ENCODE assay signal across 8 cellular contexts in genomic region chr3:10196389-10197052, GRCh38. TPM values are rescaled to one million over a fixed set of nuclear protein-coding genes. Genes with fewer than 3 reads are reported as not detected.
DNase-seq lines count a peak whose midpoint lies in the region; ATAC-seq and TF ChIP-seq lines count a peak whose summit lies in the region.

No MANE protein-coding gene starts in this region.

- ATAC-seq in activated CD8-positive, alpha-beta memory T cell treated with anti-CD3 and anti-CD28 coated beads, Interleukin-2, amount 10 ng/mL, durations not matched to agents 7 days and 5 days = no peak

- H3K4me3 Mint-ChIP-seq in activated CD8-positive, alpha-beta memory T cell treated with anti-CD3 and anti-CD28 coated beads, Interleukin-2, amount 10 ng/mL, durations not matched to agents 7 days and 5 days = no peak overlapping the region
- peak overlapping the region; percentile 13 for H3K4me3 Mint-ChIP-seq in activated T-helper 1 cell treated with anti-CD3 and anti-CD28 coated beads, Interleukin-12 subunit alpha, Interleukin-12 subunit beta, Interleukin-2, Interleukin-4 antibody, amounts not matched to agents 30 ng/mL and 10 ng/mL and 1 ng/mL, durations not matched to agents 14 hours and 24 hours and 36 hours

- TF ChIP-seq CTCF in left ventricle myocardium inferior (IDR thresholded peaks at IDR 0.05; ENCODE audit: borderline replicate concordance) (no peak), GM10266 (IDR thresholded peaks at IDR 0.05; ENCODE audit: control insufficient read depth, insufficient read depth, low read depth, missing control alignments) (no peak)

- H3K27ac ChIP-seq in left ventricle myocardium inferior (replicated peaks) (peak overlapping the region; percentile 94), temporal lobe (ENCODE audit: low read depth, low read length) (peak overlapping the region; percentile 96)

- no peaks in the 10 kb centered on the region for H3K9me3 Mint-ChIP-seq in activated CD8-positive, alpha-beta memory T cell treated with anti-CD3 and anti-CD28 coated beads, Interleukin-2, amount 10 ng/mL, durations not matched to agents 7 days and 5 days (ENCODE audit: low read depth)
- H3K9me3 Mint-ChIP-seq in activated T-helper 1 cell treated with anti-CD3 and anti-CD28 coated beads, Interleukin-12 subunit alpha, Interleukin-12 subunit beta, Interleukin-2, Interleukin-4 antibody, amounts not matched to agents 30 ng/mL and 10 ng/mL and 1 ng/mL, durations not matched to agents 14 hours and 24 hours and 36 hours = no peaks in the 10 kb centered on the region

- H3K27ac Mint-ChIP-seq in activated CD8-positive, alpha-beta memory T cell treated with anti-CD3 and anti-CD28 coated beads, Interleukin-2, amount 10 ng/mL, durations not matched to agents 7 days and 5 days = peak overlapping the region; percentile 98
- H3K27ac Mint-ChIP-seq in activated T-helper 1 cell treated with anti-CD3 and anti-CD28 coated beads, Interleukin-12 subunit alpha, Interleukin-12 subunit beta, Interleukin-2, Interleukin-4 antibody, amounts not matched to agents 30 ng/mL and 10 ng/mL and 1 ng/mL, durations not matched to agents 14 hours and 24 hours and 36 hours = peak overlapping the region; percentile 82

- H3K27me3 ChIP-seq in left ventricle myocardium inferior (ENCODE audit: low read depth) = no peaks in the 10 kb centered on the region

- no peak for DNase-seq in activated CD8-positive, alpha-beta memory T cell treated with anti-CD3 and anti-CD28 coated beads, Interleukin-2, amount 10 ng/mL, durations not matched to agents 7 days and 5 days
- no peak for DNase-seq in activated CD8-positive, alpha-beta memory T cell treated with anti-CD3 and anti-CD28 coated beads for 24 hours
- no peak for DNase-seq in activated T-helper 1 cell treated with anti-CD3 and anti-CD28 coated beads, Interleukin-12 subunit alpha, Interleukin-12 subunit beta, Interleukin-2, Interleukin-4 antibody, amounts not matched to agents 30 ng/mL and 10 ng/mL and 1 ng/mL, durations not matched to agents 14 hours and 24 hours and 36 hours (ENCODE audit: low spot score)
- DNase-seq in left ventricle myocardium inferior (peak; percentile 60), GM10266 (ENCODE audit: extremely low spot score) (no peak), mucosa of gallbladder (ENCODE audit: low spot score) (no peak), SW480 (ENCODE audit: low spot score) (no peak)

- H3K27me3 Mint-ChIP-seq in activated CD8-positive, alpha-beta memory T cell treated with anti-CD3 and anti-CD28 coated beads, Interleukin-2, amount 10 ng/mL, durations not matched to agents 7 days and 5 days = no peaks in the 10 kb centered on the region
- no peaks in the 10 kb centered on the region for H3K27me3 Mint-ChIP-seq in activated T-helper 1 cell treated with anti-CD3 and anti-CD28 coated beads, Interleukin-12 subunit alpha, Interleukin-12 subunit beta, Interleukin-2, Interleukin-4 antibody, amounts not matched to agents 30 ng/mL and 10 ng/mL and 1 ng/mL, durations not matched to agents 14 hours and 24 hours and 36 hours (ENCODE audit: insufficient read depth)

- H3K36me3 Mint-ChIP-seq in activated CD8-positive, alpha-beta memory T cell treated with anti-CD3 and anti-CD28 coated beads, Interleukin-2, amount 10 ng/mL, durations not matched to agents 7 days and 5 days = no peaks in the 10 kb centered on the region
- peaks cover 8% of the 10 kb centered on the region for H3K36me3 Mint-ChIP-seq in activated T-helper 1 cell treated with anti-CD3 and anti-CD28 coated beads, Interleukin-12 subunit alpha, Interleukin-12 subunit beta, Interleukin-2, Interleukin-4 antibody, amounts not matched to agents 30 ng/mL and 10 ng/mL and 1 ng/mL, durations not matched to agents 14 hours and 24 hours and 36 hours (ENCODE audit: low read depth)

- intact Hi-C loops in activated T-helper 1 cell treated with anti-CD3 and anti-CD28 coated beads, Interleukin-12 subunit alpha, Interleukin-12 subunit beta, Interleukin-2, Interleukin-4 antibody, amounts not matched to agents 30 ng/mL and 10 ng/mL and 1 ng/mL, durations not matched to agents 14 hours and 24 hours and 36 hours (cut with micrococcal nuclease) = no loop called here
- intact Hi-C loops in left ventricle myocardium inferior (cut with micrococcal nuclease) = no loop called here

- no peaks in the 10 kb centered on the region for H3K9me3 ChIP-seq in left ventricle myocardium inferior (replicated peaks)

- H3K4me1 Mint-ChIP-seq in activated CD8-positive, alpha-beta memory T cell treated with anti-CD3 and anti-CD28 coated beads, Interleukin-2, amount 10 ng/mL, durations not matched to agents 7 days and 5 days = peaks cover 83% of the 10 kb centered on the region
- peaks cover 80% of the 10 kb centered on the region for H3K4me1 Mint-ChIP-seq in activated T-helper 1 cell treated with anti-CD3 and anti-CD28 coated beads, Interleukin-12 subunit alpha, Interleukin-12 subunit beta, Interleukin-2, Interleukin-4 antibody, amounts not matched to agents 30 ng/mL and 10 ng/mL and 1 ng/mL, durations not matched to agents 14 hours and 24 hours and 36 hours (ENCODE audit: low read depth)

- CTCF ChIA-PET in activated CD8-positive, alpha-beta memory T cell treated with anti-CD3 and anti-CD28 coated beads, Interleukin-2, amount 10 ng/mL, durations not matched to agents 7 days and 5 days (lab: Charles Lee) = interaction anchor here (1.1 to 1.7 kb wide), 2 partner anchors 27 to 33 kb away, joined by 3 to 4 read pairs; no protein-coding TSS in a partner anchor

- H3K4me3 ChIP-seq in left ventricle myocardium inferior = no peak overlapping the region

- H3K4me1 ChIP-seq in left ventricle myocardium inferior = peaks cover 59% of the 10 kb centered on the region

- peaks cover 7% of the 10 kb centered on the region for H3K36me3 ChIP-seq in left ventricle myocardium inferior

RNA-seq across cellular contexts. Expression of gene IRAK2, which starts 31.8 kb away (rescaled TPM):
- total RNA-seq in activated CD8-positive, alpha-beta memory T cell treated with anti-CD3 and anti-CD28 coated beads, Interleukin-2, amount 10 ng/mL, durations not matched to agents 7 days and 5 days = 1 to 10 TPM; 3.0 to 9.1 TPM
- 8.1 and 8.6 TPM in 2 replicates for total RNA-seq in activated T-helper 1 cell treated with anti-CD3 and anti-CD28 coated beads, Interleukin-12 subunit alpha, Interleukin-12 subunit beta, Interleukin-2, Interleukin-4 antibody, amounts not matched to agents 30 ng/mL and 10 ng/mL and 1 ng/mL, durations not matched to agents 14 hours and 24 hours and 36 hours
- 2.0 TPM for total RNA-seq in left ventricle myocardium inferior
- 3.4 TPM for total RNA-seq in temporal lobe
- total RNA-seq in mucosa of gallbladder = 2.7 TPM

RNA-seq across cellular contexts. Expression of gene TATDN2, which starts 51.7 kb away (rescaled TPM):
- total RNA-seq in activated CD8-positive, alpha-beta memory T cell treated with anti-CD3 and anti-CD28 coated beads, Interleukin-2, amount 10 ng/mL, durations not matched to agents 7 days and 5 days = 10 to 100 TPM; 60.2 to 67.1 TPM
- 80.4 and 81.5 TPM in 2 replicates for total RNA-seq in activated T-helper 1 cell treated with anti-CD3 and anti-CD28 coated beads, Interleukin-12 subunit alpha, Interleukin-12 subunit beta, Interleukin-2, Interleukin-4 antibody, amounts not matched to agents 30 ng/mL and 10 ng/mL and 1 ng/mL, durations not matched to agents 14 hours and 24 hours and 36 hours
- 15.8 TPM for total RNA-seq in left ventricle myocardium inferior
- total RNA-seq in temporal lobe = 25.8 TPM
- 39.1 TPM for total RNA-seq in mucosa of gallbladder

RNA-seq across cellular contexts. Expression of gene VHL, which starts 54.9 kb away (rescaled TPM):
- total RNA-seq in activated CD8-positive, alpha-beta memory T cell treated with anti-CD3 and anti-CD28 coated beads, Interleukin-2, amount 10 ng/mL, durations not matched to agents 7 days and 5 days = 10 to 100 TPM; 68.2 to 75.7 TPM
- 59.6 and 65.8 TPM in 2 replicates for total RNA-seq in activated T-helper 1 cell treated with anti-CD3 and anti-CD28 coated beads, Interleukin-12 subunit alpha, Interleukin-12 subunit beta, Interleukin-2, Interleukin-4 antibody, amounts not matched to agents 30 ng/mL and 10 ng/mL and 1 ng/mL, durations not matched to agents 14 hours and 24 hours and 36 hours
- 11.5 TPM for total RNA-seq in left ventricle myocardium inferior
- 89.7 TPM for total RNA-seq in temporal lobe
- 47.2 TPM for total RNA-seq in mucosa of gallbladder
